ENCODE assay signal across 14 cellular contexts in genomic region chr17:64269687-64270649, GRCh38. TPM values are rescaled to one million over a fixed set of nuclear protein-coding genes. Genes with fewer than 3 reads are reported as not detected.
DNase-seq lines count a peak whose midpoint lies in the region; ATAC-seq, FAIRE-seq and TF ChIP-seq lines count a peak whose summit lies in the region.
"Had no signal": no experiment of that assay in that cellular context is flagged by ENCODE, and none has a peak within 500 bp of the region (broad histone marks: within the 10 kb centered on the region; RNA-seq: fewer than 3 reads in every experiment).

No MANE protein-coding gene starts in this region.

- no peak for TF ChIP-seq EP300 in H1 (IDR thresholded peaks at IDR 0.05; ENCODE audit: borderline replicate concordance in 1 of 2, low read depth in 2 of 2, low read length in 2 of 2)

- POLR2A ChIA-PET in activated naive CD8-positive, alpha-beta T cell treated with anti-CD3 and anti-CD28 coated beads, Interleukin-2, amount 10 ng/mL, durations not matched to agents 7 days and 5 days (lab: Charles Lee) = interaction anchor here (0.5 to 0.6 kb wide), 2 partner anchors 78 to 116 kb away, joined by 3 to 4 read pairs; no protein-coding TSS in a partner anchor
- POLR2A ChIA-PET in H1 (lab: Charles Lee; ENCODE audit: partially characterized antibody) = interaction anchor here (5.0 kb wide), 1 partner anchor 123 kb away, joined by 38 read pairs; no protein-coding TSS in a partner anchor

- no peaks in the 10 kb centered on the region for H3K79me1 ChIP-seq in H1 (ENCODE audit: low read depth, low read length)

- peaks cover 9% of the 10 kb centered on the region for H3K27me3 Mint-ChIP-seq in activated naive CD8-positive, alpha-beta T cell treated with anti-CD3 and anti-CD28 coated beads, Interleukin-2, amount 10 ng/mL, durations not matched to agents 7 days and 5 days
- H3K27me3 Mint-ChIP-seq in activated naive CD8-positive, alpha-beta T cell treated with anti-CD3 and anti-CD28 coated beads for 36 hours = no peaks in the 10 kb centered on the region

- no peak overlapping the region for H3K18ac ChIP-seq in H1 (ENCODE audit: extremely low read depth, low read length)

- H4K8ac ChIP-seq in H1 (ENCODE audit: extremely low read depth, insufficient read depth, low read length) = no peak overlapping the region; the same call in 1 of the 2 replicates

- H4K20me1 ChIP-seq in H1 (replicated peaks in 1 of 2; ENCODE audit: control insufficient read depth in 1 of 2, insufficient read depth in 2 of 2, low read length in 2 of 2) = no peaks in the 10 kb centered on the region

- no peak overlapping the region for H2BK15ac ChIP-seq in H1 (ENCODE audit: low read length)

- no peak for TF ChIP-seq RAD21 in H1 (IDR thresholded peaks at IDR 0.05 in 1 of 2, conservative IDR thresholded peaks at IDR 0.05 in 1 of 2; ENCODE audit: low read depth in 2 of 2, low read length in 2 of 2)

- peaks cover 0 to under 1% (median 0%) of the 10 kb centered on the region in 4 experiments; a peak in 1 of 7 replicates for H3K27me3 ChIP-seq in H1 (replicated peaks in 1 of 4; ENCODE audit: control insufficient read depth in 3 of 4, extremely low read depth in 1 of 4, insufficient read depth in 3 of 4, low read length in 3 of 4)
- H3K27me3 ChIP-seq in effector memory CD4-positive, alpha-beta T cell (replicated peaks; ENCODE audit: control insufficient read depth, insufficient read depth, low read length, poor library complexity, severe bottlenecking) = no peaks in the 10 kb centered on the region

- no peaks in the 10 kb centered on the region for H3K9me3 ChIP-seq in H1 (ENCODE audit: insufficient read depth in 2 of 2, low read depth in 1 of 2, low read length in 1 of 2)
- H3K9me3 ChIP-seq in effector memory CD4-positive, alpha-beta T cell (ENCODE audit: control insufficient read depth, low read length) = no peaks in the 10 kb centered on the region
- H3K9me3 ChIP-seq in mucosa of descending colon = no peaks in the 10 kb centered on the region
- H3K9me3 ChIP-seq: transverse colon had no signal

- no peak overlapping the region for H2AFZ ChIP-seq in H1 (ENCODE audit: low read length)

- H3K23me2 ChIP-seq in H1 (ENCODE audit: low read depth, low read length) = 0 out of 2 replicates have a peak, but pooled peaks cover 1% of the 10 kb centered on the region

- no peak overlapping the region for H3K4me2 ChIP-seq in H1 (ENCODE audit: insufficient read depth in 1 of 2, low read depth in 2 of 2, low read length in 2 of 2)

- H2AK5ac ChIP-seq in H1 (ENCODE audit: low read depth, low read length) = no peak overlapping the region

- H4K91ac ChIP-seq in H1 (replicated peaks; ENCODE audit: insufficient read length, low read length) = no peak overlapping the region

- TF ChIP-seq POLR2A in H1 (IDR thresholded peaks at IDR 0.05; ENCODE audit: control extremely low read depth in 1 of 2, low read depth in 2 of 2, low read length in 2 of 2) = no peak

- H3K36me3 Mint-ChIP-seq in activated naive CD8-positive, alpha-beta T cell treated with anti-CD3 and anti-CD28 coated beads, Interleukin-2, amount 10 ng/mL, durations not matched to agents 7 days and 5 days = peaks cover 5% of the 10 kb centered on the region
- H3K36me3 Mint-ChIP-seq in activated naive CD8-positive, alpha-beta T cell treated with anti-CD3 and anti-CD28 coated beads for 36 hours = no peaks in the 10 kb centered on the region

- no peak overlapping the region for H3K4me3 ChIP-seq in H1 (ENCODE audit: extremely low read depth in 1 of 4, insufficient read depth in 2 of 4, low read depth in 3 of 4, low read length in 4 of 4)
- H3K4me3 ChIP-seq in effector memory CD4-positive, alpha-beta T cell (ENCODE audit: insufficient read depth, low read depth, low read length, poor library complexity, severe bottlenecking) = no peak overlapping the region
- H3K4me3 ChIP-seq in mucosa of descending colon = no peak overlapping the region
- H3K4me3 ChIP-seq: transverse colon had no signal

- no peak overlapping the region for H3K56ac ChIP-seq in H1 (replicated peaks; ENCODE audit: insufficient read length, low read depth, low read length)

- H3K36me3 ChIP-seq in H1 (ENCODE audit: control insufficient read depth in 2 of 4, insufficient read depth in 4 of 4, low read length in 3 of 4) (no peaks in the 10 kb centered on the region), mucosa of descending colon (ENCODE audit: low read depth) (no peaks in the 10 kb centered on the region)
- no peaks in the 10 kb centered on the region for H3K36me3 ChIP-seq in effector memory CD4-positive, alpha-beta T cell (ENCODE audit: control insufficient read depth, insufficient read depth, low read length)
- H3K36me3 ChIP-seq: transverse colon had no signal

- H4K5ac ChIP-seq in H1 (ENCODE audit: insufficient read length, low read depth, low read length) = no peak overlapping the region

- peaks cover 0 to 3% (median 0%) of the 10 kb centered on the region in 4 experiments; a peak in 1 of 7 replicates for H3K4me1 ChIP-seq in H1 (replicated peaks in 1 of 4; ENCODE audit: control insufficient read depth in 3 of 4, insufficient read depth in 4 of 4, low read length in 3 of 4)
- H3K4me1 ChIP-seq in effector memory CD4-positive, alpha-beta T cell (ENCODE audit: control insufficient read depth, insufficient read depth, low read length, poor library complexity, severe bottlenecking) = no peaks in the 10 kb centered on the region
- no peaks in the 10 kb centered on the region for H3K4me1 ChIP-seq in mucosa of descending colon (ENCODE audit: low read depth)
- H3K4me1 ChIP-seq: transverse colon had no signal

- no peak for FAIRE-seq in H1 (lab: Jason Lieb, UNC)

- no peak overlapping the region for H2BK120ac ChIP-seq in H1 (replicated peaks; ENCODE audit: low read depth, low read length)

- H3K4me3 Mint-ChIP-seq in activated naive CD8-positive, alpha-beta T cell treated with anti-CD3 and anti-CD28 coated beads, Interleukin-2, amount 10 ng/mL, durations not matched to agents 7 days and 5 days = peak overlapping the region; percentile 46
- H3K4me3 Mint-ChIP-seq in activated naive CD8-positive, alpha-beta T cell treated with anti-CD3 and anti-CD28 coated beads for 36 hours = no peak overlapping the region

- no peak for DNase-seq in activated naive CD8-positive, alpha-beta T cell treated with anti-CD3 and anti-CD28 coated beads, Interleukin-2, amount 10 ng/mL, durations not matched to agents 7 days and 5 days
- no peak for DNase-seq in activated naive CD8-positive, alpha-beta T cell treated with anti-CD3 and anti-CD28 coated beads for 36 hours
- peak; percentile 33 for DNase-seq in NCI-H69 (lab: John Stamatoyannopoulos, UW)
- no peak for DNase-seq in H1 (ENCODE audit: low read depth in 1 of 2, low spot score in 2 of 2)
- DNase-seq in effector memory CD4-positive, alpha-beta T cell = no peak
- DNase-seq in activated effector memory CD4-positive, alpha-beta T cell treated with Interleukin-2 at 50 U/mL for 16 hours = no peak
- no peak for DNase-seq in mucosa of descending colon
- DNase-seq: DMS79 treated with DMSO at 0.1 percent for 48 hours, foreskin melanocyte, NCI-H2171 treated with DMSO at 0.1 percent for 48 hours, OCI-M1, transverse colon had no signal

- intact Hi-C loops in mucosa of descending colon (cut with DNase I, micrococcal nuclease) = no loop called here

- CTCF ChIA-PET in H1 (lab: Charles Lee; ENCODE audit: partially characterized antibody) = interaction anchor here (0.6 to 4.5 kb wide), 7 partner anchors 11 to 221 kb away, joined by 3 to 27 read pairs (median 3); no protein-coding TSS in a partner anchor

- no peak for ATAC-seq in activated naive CD8-positive, alpha-beta T cell treated with anti-CD3 and anti-CD28 coated beads, Interleukin-2, amount 10 ng/mL, durations not matched to agents 7 days and 5 days (ENCODE audit: low read depth)
- no peak for ATAC-seq in mucosa of descending colon
- ATAC-seq: activated CD4-positive, CD25-positive, alpha-beta regulatory T cell treated with anti-CD3 and anti-CD28 coated beads, Interleukin-2, amount 50 U/mL, for 24 hours had no signal

- no peak overlapping the region for H2BK12ac ChIP-seq in H1 (ENCODE audit: low read depth, low read length)

- no peak overlapping the region for H3K4ac ChIP-seq in H1 (replicated peaks; ENCODE audit: insufficient read length, low read depth, low read length)

- no peak overlapping the region for H3K14ac ChIP-seq in H1 (ENCODE audit: insufficient read length)

- H3K9ac ChIP-seq in H1 (replicated peaks in 1 of 4; ENCODE audit: extremely low read depth in 1 of 4, low read depth in 3 of 4, low read length in 3 of 4) = no peak overlapping the region

- 75% methylated on average over 7 of the region's 7 CpGs; no CpG with 5 or more reads in 1 of the 2 experiments for WGBS in H1 (ENCODE audit: extremely low coverage in 1 of 2, insufficient coverage in 1 of 2, insufficient read length in 1 of 2, insufficient replicate concordance in 2 of 2, low coverage in 1 of 2, low lambda C conversion rate in 2 of 2, missing lambda C conversion rate in 1 of 2), 2 experiments

- no peak overlapping the region for H3K23ac ChIP-seq in H1 (ENCODE audit: insufficient read length)

- peaks cover 15% of the 10 kb centered on the region for H3K4me1 Mint-ChIP-seq in activated naive CD8-positive, alpha-beta T cell treated with anti-CD3 and anti-CD28 coated beads, Interleukin-2, amount 10 ng/mL, durations not matched to agents 7 days and 5 days
- H3K4me1 Mint-ChIP-seq in activated naive CD8-positive, alpha-beta T cell treated with anti-CD3 and anti-CD28 coated beads for 36 hours = peaks cover 14% of the 10 kb centered on the region

- peak overlapping the region; percentile 81 for H3K27ac Mint-ChIP-seq in activated naive CD8-positive, alpha-beta T cell treated with anti-CD3 and anti-CD28 coated beads, Interleukin-2, amount 10 ng/mL, durations not matched to agents 7 days and 5 days
- no peak overlapping the region for H3K27ac Mint-ChIP-seq in activated naive CD8-positive, alpha-beta T cell treated with anti-CD3 and anti-CD28 coated beads for 36 hours

- peaks cover 7% of the 10 kb centered on the region for H3K9me3 Mint-ChIP-seq in activated naive CD8-positive, alpha-beta T cell treated with anti-CD3 and anti-CD28 coated beads, Interleukin-2, amount 10 ng/mL, durations not matched to agents 7 days and 5 days
- H3K9me3 Mint-ChIP-seq in activated naive CD8-positive, alpha-beta T cell treated with anti-CD3 and anti-CD28 coated beads for 36 hours = peaks cover 3% of the 10 kb centered on the region

- no peak overlapping the region for H2BK20ac ChIP-seq in H1 (ENCODE audit: low read length)

- no peak overlapping the region for H2BK5ac ChIP-seq in H1 (ENCODE audit: low read depth, low read length)

- H3K79me2 ChIP-seq in H1 (ENCODE audit: control insufficient read depth in 1 of 2, insufficient read depth in 2 of 2, low read length in 2 of 2) = no peaks in the 10 kb centered on the region

- no peak for TF ChIP-seq CTCF in H1 (IDR thresholded peaks at IDR 0.05; ENCODE audit: control extremely low read depth in 1 of 3, insufficient read depth in 1 of 3, low read depth in 1 of 3, low read length in 3 of 3)
- TF ChIP-seq CTCF in mucosa of descending colon (IDR thresholded peaks at IDR 0.05) = no peak

- H3K27ac ChIP-seq in H1 (ENCODE audit: low read depth, low read length) (no peak overlapping the region), temporal lobe (ENCODE audit: low read depth, low read length) (peak overlapping the region; percentile 50)
- H3K27ac ChIP-seq in effector memory CD4-positive, alpha-beta T cell (ENCODE audit: insufficient read depth, low read length, poor library complexity, severe bottlenecking) = no peak overlapping the region

RNA-seq across cellular contexts. Expression of gene TEX2, which starts 6.9 kb away (rescaled TPM):
- total RNA-seq in activated naive CD8-positive, alpha-beta T cell treated with anti-CD3 and anti-CD28 coated beads, Interleukin-2, amount 10 ng/mL, durations not matched to agents 7 days and 5 days = 10 to 100 TPM; 12.0 to 12.8 TPM
- 10 to 100 TPM; 18.5 to 19.8 TPM for total RNA-seq in activated naive CD8-positive, alpha-beta T cell treated with anti-CD3 and anti-CD28 coated beads for 36 hours
- 15.6 and 16.3 TPM in 2 replicates for total RNA-seq in H1 (2021; fragmentation: NEBNext Ultra II Directional; extraction: Animal tissue kit (Norgen Biotek cat#: 25700))
- polyA plus RNA-seq in H1 (2011; rRNA removed) = 6.1 TPM in 2 replicates
- polyA plus RNA-seq in H1 (2011; cell fraction: cytosol; rRNA removed) = 7.3 TPM
- 8.8 TPM for polyA plus RNA-seq in H1 (2011; cell fraction: nucleus; rRNA removed)
- polyA plus RNA-seq in H1 (2012, experiment 1 of 2) = 7.0 to 8.2 TPM (median 7.3 TPM) in 4 replicates
- polyA plus RNA-seq in H1 (2012, experiment 2 of 2) = 1.3 TPM
- polyA plus RNA-seq in H1 (2013, experiment 1 of 2) = 10.4 TPM
- 12.8 TPM for polyA plus RNA-seq in H1 (2013, experiment 2 of 2)
- polyA minus RNA-seq in H1 (2011; rRNA and poly(A)+ RNA removed) = 14.8 and 15.2 TPM in 2 replicates
- 6.2 TPM for polyA minus RNA-seq in H1 (2011; cell fraction: cytosol; rRNA and poly(A)+ RNA removed)
- 13.3 TPM for polyA minus RNA-seq in H1 (2011; cell fraction: nucleus; rRNA and poly(A)+ RNA removed)
- total RNA-seq in temporal lobe (30.5 TPM), mucosa of descending colon (10 to 100 TPM; 27.5 to 38.5 (median 30.2) TPM)
